In the genomic region with DNA sequence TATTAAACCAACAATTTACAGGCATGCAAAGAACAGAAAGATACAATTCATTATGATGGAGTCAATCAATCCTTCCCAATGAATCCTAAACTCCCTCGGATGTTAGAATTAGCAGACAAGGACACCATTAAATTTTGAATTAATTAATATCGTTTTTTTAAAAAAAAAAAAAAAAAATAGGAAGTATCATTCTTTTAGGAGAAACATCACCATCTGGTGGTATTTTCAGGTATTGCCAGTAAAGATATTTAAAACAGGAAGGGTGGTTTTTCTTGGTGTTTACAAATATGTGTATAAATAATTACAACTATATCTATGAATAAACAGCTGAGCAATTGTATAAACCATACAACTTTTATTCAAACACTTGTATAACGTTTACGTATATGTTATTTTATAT, we compare ENCODE assay signal across 11 cellular contexts.
DNase-seq lines count a peak whose midpoint lies in the region; ATAC-seq, FAIRE-seq and TF ChIP-seq lines count a peak whose summit lies in the region.
"Had no signal": no experiment of that assay in that cellular context is flagged by ENCODE, and none has a peak within 500 bp of the region (broad histone marks: within the 10 kb centered on the region; RNA-seq: fewer than 3 reads in every experiment).

No MANE protein-coding gene starts in this region.

- TF ChIP-seq POLR2A in H54 (IDR thresholded peaks at IDR 0.05; ENCODE audit: low read depth, low read length) = no peak

- no peak overlapping the region for H3K27ac ChIP-seq in WERI-Rb-1
- H3K27ac ChIP-seq in left lung = no peak overlapping the region

- H3K36me3 ChIP-seq in WERI-Rb-1 (no peaks in the 10 kb centered on the region), left lung (no peaks in the 10 kb centered on the region)

- H3K36me3 Mint-ChIP-seq in activated CD4-positive, alpha-beta T cell treated with anti-CD3 and anti-CD28 coated beads for 36 hours (ENCODE audit: low read depth) = no peaks in the 10 kb centered on the region
- H3K36me3 Mint-ChIP-seq: IgD-negative memory B cell had no signal

- FAIRE-seq in H54 (lab: Jason Lieb, UNC) = no peak
- FAIRE-seq: keratinocyte had no signal

- no peaks in the 10 kb centered on the region for H3K4me1 ChIP-seq in left lung

- no peak overlapping the region for H3K4me3 ChIP-seq in WERI-Rb-1 (ENCODE audit: low read depth, low read length)
- H3K4me3 ChIP-seq in left lung = no peak overlapping the region

- no peaks in the 10 kb centered on the region for H3K27me3 Mint-ChIP-seq in activated CD4-positive, alpha-beta T cell treated with anti-CD3 and anti-CD28 coated beads for 36 hours
- H3K27me3 Mint-ChIP-seq: activated T-cell treated with anti-CD3 and anti-CD28 coated beads, Interleukin-2, amount 50 U/mL, for 24 hours; IgD-negative memory B cell had no signal

- intact Hi-C loops in left lung (cut with DNase I) = no loop called here
- intact Hi-C loops in activated CD4-positive, alpha-beta T cell treated with anti-CD3 and anti-CD28 coated beads for 36 hours (cut with DNase I, micrococcal nuclease) = loop anchor here (1.0 to 10.0 kb wide), 4 partner anchors 549 to 1233 kb away; a partner anchor contains a TSS

- H3K27me3 ChIP-seq in WERI-Rb-1 (ENCODE audit: insufficient read depth, low read depth, severe bottlenecking) = no peaks in the 10 kb centered on the region
- no peaks in the 10 kb centered on the region for H3K27me3 ChIP-seq in left lung

- in situ Hi-C loops in Caki2 (cut with HindIII; ENCODE audit: low pct_unique_long_range_greater_than_20kb, low sequenced_read_pairs) = no loop called here

- H3K27ac Mint-ChIP-seq in activated CD4-positive, alpha-beta T cell treated with anti-CD3 and anti-CD28 coated beads for 36 hours = no peak overlapping the region
- H3K27ac Mint-ChIP-seq: activated T-cell treated with anti-CD3 and anti-CD28 coated beads, Interleukin-2, amount 50 U/mL, for 24 hours; IgD-negative memory B cell had no signal

- DNase-seq in Caki2 (ENCODE audit: low read depth) (peak; percentile 6), HT-29 (ENCODE audit: low spot score) (peak; percentile 59), WERI-Rb-1 (no peak), left lung (no peak), H54 (ENCODE audit: insufficient read length, low spot score) (no peak), inferior parietal cortex (ENCODE audit: extremely low spot score) (no peak)
- DNase-seq in activated CD4-positive, alpha-beta T cell treated with anti-CD3 and anti-CD28 coated beads for 36 hours = no peak
- DNase-seq: activated T-cell treated with anti-CD3 and anti-CD28 coated beads, Interleukin-2, amount 50 U/mL, for 24 hours had no signal

- no peaks in the 10 kb centered on the region for H3K9me3 ChIP-seq in WERI-Rb-1 (ENCODE audit: severe bottlenecking)
- H3K9me3 ChIP-seq in left lung = no peaks in the 10 kb centered on the region

- peaks cover 1% of the 10 kb centered on the region for H3K9me3 Mint-ChIP-seq in activated CD4-positive, alpha-beta T cell treated with anti-CD3 and anti-CD28 coated beads for 36 hours (ENCODE audit: low read depth)
- H3K9me3 Mint-ChIP-seq: activated T-cell treated with anti-CD3 and anti-CD28 coated beads, Interleukin-2, amount 50 U/mL, for 24 hours had no signal

- H3K4me3 Mint-ChIP-seq in activated CD4-positive, alpha-beta T cell treated with anti-CD3 and anti-CD28 coated beads for 36 hours = no peak overlapping the region
- H3K4me3 Mint-ChIP-seq: activated T-cell treated with anti-CD3 and anti-CD28 coated beads, Interleukin-2, amount 50 U/mL, for 24 hours had no signal

- TF ChIP-seq CTCF in WERI-Rb-1 (IDR thresholded peaks at IDR 0.05; ENCODE audit: low read depth, low read length) = 0 out of 2 replicates have a peak, but pooled peaks have one; percentile 4
- peak; percentile 24 to 36 for TF ChIP-seq CTCF in left lung (IDR thresholded peaks at IDR 0.05)

- H3K4me1 Mint-ChIP-seq in activated CD4-positive, alpha-beta T cell treated with anti-CD3 and anti-CD28 coated beads for 36 hours = no peaks in the 10 kb centered on the region
- H3K4me1 Mint-ChIP-seq: IgD-negative memory B cell had no signal

- POLR2A ChIA-PET in activated CD4-positive, alpha-beta T cell treated with anti-CD3 and anti-CD28 coated beads for 36 hours (lab: Charles Lee) = no interaction called here

- ATAC-seq in left lung = no peak
- no peak for ATAC-seq in activated CD4-positive, alpha-beta T cell treated with anti-CD3 and anti-CD28 coated beads for 36 hours
- ATAC-seq in GM21737 (IDR thresholded peaks at IDR 0.05; ENCODE audit: unreplicated experiment) = no peak

- CTCF ChIA-PET in activated CD4-positive, alpha-beta T cell treated with anti-CD3 and anti-CD28 coated beads for 36 hours (lab: Charles Lee) = interaction anchor here (0.6 kb wide), 3 partner anchors 19 to 1096 kb away, joined by 3 read pairs; no protein-coding TSS in a partner anchor

Comparison
In these comparisons a context has a peak if more than half of its experiments do, and no peak if none do; other contexts are left out.
1. DNase-seq: peak in Caki2 (single experiment) and HT-29 (single experiment); none in WERI-Rb-1 (single experiment), left lung (0 of 2), H54 (single experiment), inferior parietal cortex (single experiment) and activated CD4-positive, alpha-beta T cell treated with anti-CD3 and anti-CD28 coated beads for 36 hours (single experiment).
2. intact Hi-C loops: an anchor here in activated CD4-positive, alpha-beta T cell treated with anti-CD3 and anti-CD28 coated beads for 36 hours (1.0 to 10.0 kb wide); none called in left lung.